In the genomic region with DNA sequence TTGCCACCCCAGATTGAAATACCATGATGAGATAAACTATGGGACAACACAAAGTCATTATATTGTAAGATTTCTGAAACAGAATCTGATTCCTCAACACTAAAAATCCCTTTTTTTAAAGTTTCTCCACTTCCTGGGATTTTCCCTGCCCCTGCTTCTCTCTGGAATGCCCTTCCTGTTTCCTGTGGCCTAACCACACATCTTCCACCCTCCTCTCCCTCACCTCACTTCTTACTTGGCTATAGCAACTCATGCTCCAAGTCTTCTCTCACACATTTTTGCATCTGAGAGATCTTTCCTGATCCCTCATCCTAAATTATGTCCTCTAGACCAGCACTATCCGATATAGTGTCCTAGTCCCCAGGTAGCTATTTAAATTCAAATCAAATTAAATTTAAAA, we compare ENCODE assay signal across 22 cellular contexts. TPM values are rescaled to one million over a fixed set of nuclear protein-coding genes. Genes with fewer than 3 reads are reported as not detected.
"Had no signal": no experiment of that assay in that cellular context is flagged by ENCODE, and none has a peak within 500 bp of the region (broad histone marks: within the 10 kb centered on the region; RNA-seq: fewer than 3 reads in every experiment).

No MANE protein-coding gene starts in this region.

- H3K4me3 Mint-ChIP-seq: central memory CD8-positive, alpha-beta T cell; naive thymus-derived CD8-positive, alpha-beta T cell; stimulated activated effector memory CD8-positive, alpha-beta T cell treated with anti-CD3 and anti-CD28 coated beads, Interleukin-12 subunit alpha, Interleukin-12 subunit beta, amount 100 ng/mL, for 72 hours; stimulated activated naive CD8-positive, alpha-beta T cell treated with anti-CD3 and anti-CD28 coated beads, Interleukin-15, Interleukin-2, amounts not matched to agents 100 ng/mL and 50 ng/mL, for 24 hours had no signal

- FAIRE-seq: small intestine had no signal

- H3K36me3 ChIP-seq: esophagus muscularis mucosa, heart left ventricle, neutrophil, tibial nerve, upper lobe of right lung had no signal

- H3K4me3 ChIP-seq: dorsolateral prefrontal cortex, esophagus muscularis mucosa, heart left ventricle, testis, tibial nerve, upper lobe of right lung had no signal

- ATAC-seq: heart left ventricle; naive thymus-derived CD8-positive, alpha-beta T cell; right cardiac atrium; stimulated activated effector memory CD8-positive, alpha-beta T cell treated with anti-CD3 and anti-CD28 coated beads, Interleukin-12 subunit alpha, Interleukin-12 subunit beta, amount 100 ng/mL, for 72 hours; upper lobe of right lung had no signal

- H3K9me3 Mint-ChIP-seq: central memory CD8-positive, alpha-beta T cell; stimulated activated effector memory CD8-positive, alpha-beta T cell treated with anti-CD3 and anti-CD28 coated beads, Interleukin-12 subunit alpha, Interleukin-12 subunit beta, amount 100 ng/mL, for 72 hours; stimulated activated naive CD8-positive, alpha-beta T cell treated with anti-CD3 and anti-CD28 coated beads, Interleukin-15, Interleukin-2, amounts not matched to agents 100 ng/mL and 50 ng/mL, for 24 hours had no signal

- DNase-seq: cortex of kidney; dorsolateral prefrontal cortex; effector CD8-positive, alpha-beta T cell; foreskin fibroblast; heart left ventricle; hippocampal formation; mammary epithelial cell; naive thymus-derived CD8-positive, alpha-beta T cell; posterior cingulate gyrus; right cardiac atrium; small intestine; stimulated activated CD4-positive, alpha-beta T cell treated with anti-CD3 and anti-CD28 coated beads, Interleukin-2, amount 100 ng/mL, for 48 hours; stimulated activated CD8-positive, alpha-beta memory T cell treated with anti-CD3 and anti-CD28 coated beads, Interleukin-4, amount 100 ng/mL, for 48 hours; testis; upper lobe of right lung had no signal

- H3K27me3 ChIP-seq: testis had no signal

- H3K27ac ChIP-seq: dorsolateral prefrontal cortex, epithelial cell of prostate, esophagus muscularis mucosa, heart left ventricle, neutrophil, testis, upper lobe of right lung had no signal

- H3K4me1 ChIP-seq: testis had no signal

- H3K9me3 ChIP-seq: esophagus muscularis mucosa, heart left ventricle, neutrophil, testis, tibial nerve, upper lobe of right lung had no signal

- H3K27ac Mint-ChIP-seq: naive thymus-derived CD8-positive, alpha-beta T cell; stimulated activated effector memory CD8-positive, alpha-beta T cell treated with anti-CD3 and anti-CD28 coated beads, Interleukin-12 subunit alpha, Interleukin-12 subunit beta, amount 100 ng/mL, for 72 hours; stimulated activated naive CD8-positive, alpha-beta T cell treated with anti-CD3 and anti-CD28 coated beads, Interleukin-15, Interleukin-2, amounts not matched to agents 100 ng/mL and 50 ng/mL, for 24 hours had no signal

- H3K36me3 Mint-ChIP-seq: naive thymus-derived CD8-positive, alpha-beta T cell; stimulated activated effector memory CD8-positive, alpha-beta T cell treated with anti-CD3 and anti-CD28 coated beads, Interleukin-12 subunit alpha, Interleukin-12 subunit beta, amount 100 ng/mL, for 72 hours had no signal

RNA-seq across cellular contexts. Expression of gene RELN, which starts 4.1 kb away (rescaled TPM):
- total RNA-seq: naive thymus-derived CD8-positive, alpha-beta T cell had no signal
- polyA plus RNA-seq: naive thymus-derived CD8-positive, alpha-beta T cell had no signal
